Comparison of ENCODE assay signal across 17 cellular contexts in the genomic region with DNA sequence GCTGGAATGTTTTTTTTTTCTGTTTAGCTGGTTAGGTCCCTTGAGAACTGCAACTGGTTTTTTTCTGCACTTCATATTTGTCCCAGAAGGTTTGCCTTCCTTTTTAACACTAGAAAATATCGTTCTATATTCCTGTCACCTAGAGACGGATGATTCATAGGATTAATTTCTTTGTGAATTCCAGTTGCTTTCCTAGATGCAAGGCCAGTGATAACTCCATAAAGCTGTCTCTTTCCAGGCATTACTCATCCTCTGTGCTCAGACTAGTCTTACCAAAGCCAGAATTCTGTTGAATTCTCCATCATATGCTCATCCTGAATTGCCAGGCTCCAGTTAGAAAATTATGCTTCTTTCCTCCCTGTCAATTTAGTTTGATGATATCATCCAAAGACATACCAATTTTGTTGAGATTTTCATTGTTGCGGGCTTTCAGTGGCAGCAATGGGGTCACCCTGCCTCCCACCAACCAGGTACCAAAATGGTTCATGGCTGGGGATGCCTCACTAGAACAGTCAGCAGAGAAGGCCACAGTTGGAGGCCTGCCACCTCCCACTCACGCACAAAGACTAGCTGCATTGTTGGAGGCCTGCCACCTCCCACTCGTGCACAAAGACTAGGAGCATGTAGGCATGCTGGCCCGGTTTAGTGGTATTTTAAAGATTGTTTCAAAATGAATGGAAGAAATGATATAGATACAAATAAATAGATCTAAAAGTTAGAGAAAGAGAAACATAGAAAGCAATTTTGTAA. TPM values are rescaled to one million over a fixed set of nuclear protein-coding genes. Genes with fewer than 3 reads are reported as not detected.
DNase-seq lines count a peak whose midpoint lies in the region; ATAC-seq, FAIRE-seq and TF ChIP-seq lines count a peak whose summit lies in the region.
"Had no signal": no experiment of that assay in that cellular context is flagged by ENCODE, and none has a peak within 500 bp of the region (broad histone marks: within the 10 kb centered on the region; RNA-seq: fewer than 3 reads in every experiment).

No MANE protein-coding gene starts in this region.

- H2AK5ac ChIP-seq in H9 (ENCODE audit: insufficient read length, low read length), result no peak overlapping the region

- H2BK12ac ChIP-seq in H9 (ENCODE audit: insufficient read length, low read depth, low read length), result no peak overlapping the region

- H3K9ac ChIP-seq in H9 (ENCODE audit: extremely low read depth, insufficient read length, low read length), result no peak overlapping the region

- no peak overlapping the region for H3T11ph ChIP-seq in H9 (ENCODE audit: low read length)

- H3K79me1 ChIP-seq in H9 (ENCODE audit: insufficient read depth, low read depth, low read length, poor library complexity, severe bottlenecking), result no peaks in the 10 kb centered on the region

- H3K27me3 Mint-ChIP-seq in H9 (ENCODE audit: low read depth), result no peaks in the 10 kb centered on the region

- no peak overlapping the region for H2BK15ac ChIP-seq in H9 (ENCODE audit: low read depth, low read length)

- no peak for TF ChIP-seq POLR2A in adrenal gland (IDR thresholded peaks at IDR 0.05)
- TF ChIP-seq POLR2A in uterus (IDR thresholded peaks at IDR 0.05), result no peak
- TF ChIP-seq POLR2A in GM12892 (IDR thresholded peaks at IDR 0.05; ENCODE audit: low read depth, low read length), result no peak

- no peak overlapping the region for H3K56ac ChIP-seq in H9 (ENCODE audit: insufficient read length, low read depth, low read length)

- H3K4me3 ChIP-seq in adrenal gland (no peak overlapping the region), uterus (peak overlapping the region; percentile 10 to 19)
- H3K4me3 ChIP-seq: left lung, tibial nerve had no signal

- no peak overlapping the region for H3K4me3 Mint-ChIP-seq in H9
- H3K4me3 Mint-ChIP-seq: activated naive CD8-positive, alpha-beta T cell treated with anti-CD3 and anti-CD28 coated beads, Interleukin-2, amount 10 ng/mL, durations not matched to agents 7 days and 5 days; neural crest cell had no signal

- peaks cover 0 to 22% (median 2%) of the 10 kb centered on the region in 3 experiments; a peak in 3 of 7 replicates for H3K36me3 Mint-ChIP-seq in H9 (ENCODE audit: insufficient read depth in 1 of 3, low read depth in 3 of 3)

- intact Hi-C loops in adrenal gland (cut with DNase I), result no loop called here
- intact Hi-C loops in uterus (cut with DNase I; ENCODE audit: low total_unique reads), result no loop called here

- no peak overlapping the region for H2AFZ ChIP-seq in H9 (ENCODE audit: low read length)

- no peak for FAIRE-seq in GM12892 (lab: Jason Lieb, UNC)
- FAIRE-seq: GM19239, TTC549 had no signal

- DNase-seq in H9 (no peak), adrenal gland (peak in 6 of 7 donors; percentile 23 to 45 (median 28)), iris pigment epithelial cell (ENCODE audit: low read depth) (peak; percentile 64), uterus (peak; percentile 71 to 73), NCI-H2107 treated with DMSO at 0.1 percent for 48 hours (lab: John Stamatoyannopoulos, UW; ENCODE audit: unreplicated experiment) (no peak), GM12892 (ENCODE audit: insufficient read length) (no peak)
- DNase-seq: activated naive CD8-positive, alpha-beta T cell treated with anti-CD3 and anti-CD28 coated beads, Interleukin-2, amount 10 ng/mL, durations not matched to agents 7 days and 5 days; left lung; NCI-H1092 treated with DMSO at 0.1 percent for 48 hours; NCI-H526; SHP77 had no signal

- peaks cover 11 to 14% of the 10 kb centered on the region in 2 experiments for H3K9me3 Mint-ChIP-seq in H9

- H3K23ac ChIP-seq in H9 (ENCODE audit: insufficient read length, low read depth, low read length), result no peak overlapping the region

- no peak overlapping the region for H3K14ac ChIP-seq in H9 (ENCODE audit: insufficient read depth, low read length)

- H4K20me1 ChIP-seq in H9 (ENCODE audit: control insufficient read depth, insufficient read depth, insufficient read length), result no peaks in the 10 kb centered on the region

- no peak overlapping the region for H4K8ac ChIP-seq in H9 (replicated peaks; ENCODE audit: insufficient read length, low read depth, low read length)

- H3K23me2 ChIP-seq in H9 (ENCODE audit: insufficient read length, low read depth, low read length, poor library complexity, severe bottlenecking), result no peaks in the 10 kb centered on the region

- H3K27ac ChIP-seq in H9 (ENCODE audit: insufficient read length, low read depth, low read length) (no peak overlapping the region), adrenal gland (no peak overlapping the region), uterus (peak overlapping the region; percentile 69 to 79)
- H3K27ac ChIP-seq: left lung, tibial nerve had no signal

- H4K91ac ChIP-seq in H9 (ENCODE audit: insufficient read length, low read depth, low read length), result no peak overlapping the region

- no peak overlapping the region for H2BK20ac ChIP-seq in H9 (ENCODE audit: low read depth, low read length, poor library complexity, severe bottlenecking)

- H3K4ac ChIP-seq in H9 (ENCODE audit: low read depth, low read length), result no peak overlapping the region

- no peak overlapping the region for H4K5ac ChIP-seq in H9 (ENCODE audit: insufficient read length, low read depth, low read length)

- H3K4me2 ChIP-seq in H9 (ENCODE audit: insufficient read depth, insufficient read length, low read length), result no peak overlapping the region

- H3K79me2 ChIP-seq in H9 (ENCODE audit: insufficient read depth, low read length), result no peaks in the 10 kb centered on the region

- H3K4me1 Mint-ChIP-seq in H9, result peaks cover 13 to 16% of the 10 kb centered on the region in 2 experiments
- H3K4me1 Mint-ChIP-seq: activated naive CD8-positive, alpha-beta T cell treated with anti-CD3 and anti-CD28 coated beads, Interleukin-2, amount 10 ng/mL, durations not matched to agents 7 days and 5 days had no signal

- H3K27me3 ChIP-seq in H9 (ENCODE audit: insufficient read depth, low read length) (no peaks in the 10 kb centered on the region), adrenal gland (no peaks in the 10 kb centered on the region), uterus (no peaks in the 10 kb centered on the region)
- H3K27me3 ChIP-seq: left lung, tibial nerve had no signal

- peak overlapping the region in 2 of 3 experiments; percentile 21 to 45; a peak in 2 of 7 replicates for H3K27ac Mint-ChIP-seq in H9
- H3K27ac Mint-ChIP-seq: activated naive CD8-positive, alpha-beta T cell treated with anti-CD3 and anti-CD28 coated beads, Interleukin-2, amount 10 ng/mL, durations not matched to agents 7 days and 5 days had no signal

- H3K18ac ChIP-seq in H9 (ENCODE audit: insufficient read length, low read depth, low read length), result no peak overlapping the region

- no peak overlapping the region for H2BK5ac ChIP-seq in H9 (ENCODE audit: insufficient read length, low read length)

- no peaks in the 10 kb centered on the region for H3K9me3 ChIP-seq in H9 (ENCODE audit: control insufficient read depth, low read depth, low read length)
- H3K9me3 ChIP-seq in adrenal gland (replicated peaks in 1 of 3), result no peaks in the 10 kb centered on the region
- H3K9me3 ChIP-seq in uterus, result no peaks in the 10 kb centered on the region
- H3K9me3 ChIP-seq: tibial nerve had no signal

- ATAC-seq in GM18867 (IDR thresholded peaks at IDR 0.05; ENCODE audit: unreplicated experiment), result no peak
- ATAC-seq: left lung had no signal

- peaks cover 3% of the 10 kb centered on the region; the same call in 1 of the 2 replicates for H3K4me1 ChIP-seq in H9 (ENCODE audit: insufficient read depth, low read length)
- H3K4me1 ChIP-seq in adrenal gland (replicated peaks in 1 of 2), result peaks cover 0 to 5% of the 10 kb centered on the region in 2 donors
- no peaks in the 10 kb centered on the region for H3K4me1 ChIP-seq in uterus
- H3K4me1 ChIP-seq: left lung, tibial nerve had no signal

- H3K36me3 ChIP-seq in adrenal gland (replicated peaks in 1 of 2) (no peaks in the 10 kb centered on the region), uterus (no peaks in the 10 kb centered on the region)
- H3K36me3 ChIP-seq: left lung, tibial nerve had no signal

- H2BK120ac ChIP-seq in H9 (ENCODE audit: low read depth, low read length, poor library complexity, severe bottlenecking), result no peak overlapping the region

- TF ChIP-seq CTCF in H9 (conservative IDR thresholded peaks at IDR 0.05) (no peak), adrenal gland (IDR thresholded peaks at IDR 0.05) (no peak), uterus (IDR thresholded peaks at IDR 0.05) (no peak)

- no CpG with 5 or more reads among the region's 6 CpGs for WGBS in H9 (ENCODE audit: extremely low coverage, insufficient read length, low lambda C conversion rate)
- 48 to 57% (median 52%) methylated on average over 6 of the region's 6 CpGs for WGBS in adrenal gland, 4 donors

RNA-seq across cellular contexts. Expression of a gene that starts 8.5 kb away (rescaled TPM):
- total RNA-seq in H9 (2021) (0.09 and 0.15 TPM in 2 replicates), adrenal gland (under 1 TPM in 3 of 8 donors, not detected in 5; 0.11 to 0.19 (median 0.14) TPM), uterus (not detected)
- polyA plus RNA-seq in adrenal gland, result under 1 TPM; 0.07 to 0.27 (median 0.16) TPM
- polyA plus RNA-seq in GM12892 (2012; ENCODE audit: missing spikeins), result not detected
- total RNA-seq: activated naive CD8-positive, alpha-beta T cell treated with anti-CD3 and anti-CD28 coated beads, Interleukin-2, amount 10 ng/mL, durations not matched to agents 7 days and 5 days; glomerular endothelial cell; tibial nerve had no signal

RNA-seq across cellular contexts. Expression of a gene that starts 22.1 kb away (rescaled TPM):
- total RNA-seq in H9 (2021) (20.0 and 20.7 TPM in 2 replicates), adrenal gland (10 to 100 TPM in 7 of 8 donors, 1 to 10 TPM in 1; 9.9 to 21.2 (median 15.9) TPM), uterus (10 to 100 TPM; 11.5 to 44.8 (median 23.2) TPM)
- 10 to 100 TPM in 2 of 3 donors, 1 to 10 TPM in 1; 8.4 to 38.6 (median 11.1) TPM for polyA plus RNA-seq in adrenal gland
- polyA plus RNA-seq in GM12892 (2012; ENCODE audit: missing spikeins), result 15.1 TPM

RNA-seq across cellular contexts. Expression of a gene that starts 22.4 kb away (rescaled TPM):
- total RNA-seq in H9 (2021) (14.9 and 15.8 TPM in 2 replicates), adrenal gland (10 to 100 TPM; 17.8 to 52.8 (median 35.1) TPM), uterus (10 to 100 TPM; 18.8 to 61.9 (median 34.0) TPM)
- 10 to 100 TPM; 24.8 to 52.4 (median 34.9) TPM for polyA plus RNA-seq in adrenal gland
- polyA plus RNA-seq in GM12892 (2012; ENCODE audit: missing spikeins), result 8.2 TPM

RNA-seq across cellular contexts. Expression of a gene that starts 59.3 kb away (rescaled TPM):
- total RNA-seq in H9 (2021), result not detected in 2 replicates
- 1 to 10 TPM in 6 of 8 donors, under 1 TPM in 2; 0.74 to 4.8 (median 2.0) TPM for total RNA-seq in adrenal gland
- 1 to 10 TPM; 2.1 to 6.3 (median 4.5) TPM for polyA plus RNA-seq in adrenal gland
- total RNA-seq in uterus, result under 1 TPM in 1 of 4 donors, not detected in 3; 0.95 TPM
- polyA plus RNA-seq in GM12892 (2012; ENCODE audit: missing spikeins), result not detected
- total RNA-seq: activated naive CD8-positive, alpha-beta T cell treated with anti-CD3 and anti-CD28 coated beads, Interleukin-2, amount 10 ng/mL, durations not matched to agents 7 days and 5 days; glomerular endothelial cell; left lung; neural crest cell; tibial nerve had no signal

Comparison
In these comparisons a context has a peak if more than half of its experiments do, and no peak if none do; other contexts are left out.
1. DNase-seq: peak in adrenal gland (6 of 7), iris pigment epithelial cell (single experiment) and uterus (2 of 2); none in H9 (single experiment), NCI-H2107 treated with DMSO at 0.1 percent for 48 hours (single experiment) and GM12892 (single experiment).
2. H3K27ac ChIP-seq: peak in uterus (2 of 2); none in H9 (single experiment) and adrenal gland (0 of 5).
3. H3K4me3 ChIP-seq: peak in uterus (2 of 2); none in adrenal gland (0 of 4).